In the genomic region with DNA sequence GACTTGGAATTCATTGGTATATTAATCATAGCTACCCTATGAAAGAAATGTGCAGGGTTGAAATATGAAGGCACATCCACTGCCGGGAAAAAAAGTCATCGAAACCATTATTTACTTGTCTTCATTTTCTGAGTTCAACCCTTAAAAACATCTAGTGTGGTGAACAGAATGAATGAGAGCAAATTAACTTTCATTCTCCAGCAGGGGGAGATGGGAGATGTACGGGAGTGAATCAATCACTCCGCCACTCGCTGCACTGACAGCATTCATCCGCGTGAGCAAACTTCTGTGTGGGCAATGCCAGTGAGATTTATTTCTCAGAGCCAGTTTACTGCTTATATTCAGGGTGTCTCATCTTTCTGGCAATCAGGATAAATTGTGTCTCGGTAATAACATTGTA, we compare ENCODE assay signal across 14 cellular contexts.
A peak's percentile ranks its signal among the peaks of the same experiment; 100 is the strongest.
DNase-seq lines count a peak whose midpoint lies in the region; ATAC-seq, FAIRE-seq and TF ChIP-seq lines count a peak whose summit lies in the region.
"Had no signal": no experiment of that assay in that cellular context is flagged by ENCODE, and none has a peak within 500 bp of the region (broad histone marks: within the 10 kb centered on the region; RNA-seq: fewer than 3 reads in every experiment).

No MANE protein-coding gene starts in this region.

- H3K27me3 ChIP-seq in H1 (replicated peaks in 1 of 4; ENCODE audit: control insufficient read depth in 3 of 4, extremely low read depth in 1 of 4, insufficient read depth in 3 of 4, low read length in 3 of 4) (no peaks in the 10 kb centered on the region), ovary (no peaks in the 10 kb centered on the region), MM.1S (replicated peaks; ENCODE audit: insufficient read depth, low read length) (no peaks in the 10 kb centered on the region)
- H3K27me3 ChIP-seq: gastroesophageal sphincter had no signal

- no peak overlapping the region for H2BK5ac ChIP-seq in H1 (ENCODE audit: low read depth, low read length)

- no peak for TF ChIP-seq POLR2A in H1 (IDR thresholded peaks at IDR 0.05; ENCODE audit: control extremely low read depth in 1 of 2, low read depth in 2 of 2, low read length in 2 of 2)
- no peak for TF ChIP-seq POLR2A in ovary (IDR thresholded peaks at IDR 0.05)

- H2BK20ac ChIP-seq in H1 (ENCODE audit: low read length) = no peak overlapping the region

- no peak overlapping the region for H2BK12ac ChIP-seq in H1 (ENCODE audit: low read depth, low read length)

- POLR2A ChIA-PET in H1 (lab: Charles Lee; ENCODE audit: partially characterized antibody) = no interaction called here

- H3K79me2 ChIP-seq in H1 (ENCODE audit: control insufficient read depth in 1 of 2, insufficient read depth in 2 of 2, low read length in 2 of 2) = no peaks in the 10 kb centered on the region
- H3K79me2 ChIP-seq in MM.1S (ENCODE audit: low read length) = no peaks in the 10 kb centered on the region

- H3K4me2 ChIP-seq in H1 (ENCODE audit: insufficient read depth in 1 of 2, low read depth in 2 of 2, low read length in 2 of 2) (no peak overlapping the region), MM.1S (ENCODE audit: low read depth, low read length) (no peak overlapping the region)

- no peaks in the 10 kb centered on the region for H3K9me2 ChIP-seq in MM.1S (replicated peaks; ENCODE audit: insufficient read depth, low read length)

- no peak overlapping the region for H4K8ac ChIP-seq in H1 (ENCODE audit: extremely low read depth, insufficient read depth, low read length)

- H3K9me3 ChIP-seq in H1 (ENCODE audit: insufficient read depth in 2 of 2, low read depth in 1 of 2, low read length in 1 of 2) (no peaks in the 10 kb centered on the region), ovary (no peaks in the 10 kb centered on the region), MM.1S (replicated peaks; ENCODE audit: insufficient read depth, low read length) (no peaks in the 10 kb centered on the region)
- H3K9me3 ChIP-seq: gastroesophageal sphincter, thoracic aorta had no signal

- DNase-seq in DMS 273 (lab: John Stamatoyannopoulos, UW; ENCODE audit: unreplicated experiment) (peak; percentile 14), DMS 273 treated with DMSO at 0.1 percent for 48 hours (lab: John Stamatoyannopoulos, UW) (no peak), NCI-H1694 treated with DMSO at 0.1 percent for 48 hours (lab: John Stamatoyannopoulos, UW) (peak; percentile 8), H1 (ENCODE audit: low read depth in 1 of 2, low spot score in 2 of 2) (no peak), progenitor cell of endocrine pancreas (ENCODE audit: low spot score, unreplicated experiment) (no peak), ovary (no peak), MM.1S (no peak)
- DNase-seq: 8988T; activated effector memory CD4-positive, alpha-beta T cell treated with anti-CD3 and anti-CD28 coated beads, Interleukin-2, amount 50 U/mL, for 16 hours; GDM1 had no signal

- no peaks in the 10 kb centered on the region for H3K79me1 ChIP-seq in H1 (ENCODE audit: low read depth, low read length)

- CTCF ChIA-PET in H1 (lab: Charles Lee; ENCODE audit: partially characterized antibody) = interaction anchor here (0.6 to 2.4 kb wide), 18 partner anchors 9 to 315 kb away, joined by 3 to 17 read pairs (median 4); no protein-coding TSS in a partner anchor

- H3K9ac ChIP-seq in H1 (replicated peaks in 1 of 4; ENCODE audit: extremely low read depth in 1 of 4, low read depth in 3 of 4, low read length in 3 of 4) (no peak overlapping the region), MM.1S (ENCODE audit: low read length) (no peak overlapping the region)

- H2BK120ac ChIP-seq in H1 (replicated peaks; ENCODE audit: low read depth, low read length) = no peak overlapping the region

- no peaks in the 10 kb centered on the region for H4K20me1 ChIP-seq in H1 (replicated peaks in 1 of 2; ENCODE audit: control insufficient read depth in 1 of 2, insufficient read depth in 2 of 2, low read length in 2 of 2)
- H4K20me1 ChIP-seq in MM.1S (ENCODE audit: insufficient read depth, low read length) = no peaks in the 10 kb centered on the region

- TF ChIP-seq EP300 in H1 (IDR thresholded peaks at IDR 0.05; ENCODE audit: borderline replicate concordance in 1 of 2, low read depth in 2 of 2, low read length in 2 of 2) = no peak
- no peak for TF ChIP-seq EP300 in ovary (IDR thresholded peaks at IDR 0.05)

- no peak overlapping the region for H3K4ac ChIP-seq in H1 (replicated peaks; ENCODE audit: insufficient read length, low read depth, low read length)

- no peaks in the 10 kb centered on the region for H3F3A ChIP-seq in MM.1S (ENCODE audit: insufficient read depth, low read length)

- H3K9me3 Mint-ChIP-seq in progenitor cell of endocrine pancreas (ENCODE audit: low read depth) = peaks cover 9% of the 10 kb centered on the region

- H3K56ac ChIP-seq in H1 (replicated peaks; ENCODE audit: insufficient read length, low read depth, low read length) = no peak overlapping the region

- H3K4me3 ChIP-seq in H1 (ENCODE audit: extremely low read depth in 1 of 4, insufficient read depth in 2 of 4, low read depth in 3 of 4, low read length in 4 of 4) = no peak overlapping the region
- no peak overlapping the region for H3K4me3 ChIP-seq in ovary
- H3K4me3 ChIP-seq in MM.1S (ENCODE audit: low read length) = no peak overlapping the region
- H3K4me3 ChIP-seq: gastroesophageal sphincter, thoracic aorta had no signal

- whole genome bisulfite sequencing in H1 (ENCODE audit: extremely low coverage in 1 of 2, insufficient coverage in 1 of 2, insufficient read length in 1 of 2, insufficient replicate concordance in 2 of 2, low coverage in 1 of 2, low lambda C conversion rate in 2 of 2, missing lambda C conversion rate in 1 of 2), 2 experiments = 64% methylated on average over 8 of the region's 8 CpGs; no CpG with 5 or more reads in 1 of the 2 experiments
- WGBS in ovary, 3 donors = 17 to 32% (median 28%) methylated on average over 8 of the region's 8 CpGs

- no peaks in the 10 kb centered on the region for H3K4me1 Mint-ChIP-seq in progenitor cell of endocrine pancreas (ENCODE audit: low read depth)

- no peaks in the 10 kb centered on the region for H3K36me3 Mint-ChIP-seq in progenitor cell of endocrine pancreas (ENCODE audit: insufficient read depth)

- ATAC-seq in GM19324 (IDR thresholded peaks at IDR 0.05; ENCODE audit: low FRiP score, unreplicated experiment) = no peak
- ATAC-seq: activated CD4-positive, CD25-positive, alpha-beta regulatory T cell treated with anti-CD3 and anti-CD28 coated beads, Interleukin-2, amount 50 U/mL, for 24 hours; gastroesophageal sphincter had no signal

- no peak overlapping the region for H3K14ac ChIP-seq in H1 (ENCODE audit: insufficient read length)

- no peaks in the 10 kb centered on the region for H3K4me1 ChIP-seq in H1 (replicated peaks in 1 of 4; ENCODE audit: control insufficient read depth in 3 of 4, insufficient read depth in 4 of 4, low read length in 3 of 4)
- no peaks in the 10 kb centered on the region for H3K4me1 ChIP-seq in ovary (ENCODE audit: insufficient read depth)
- no peaks in the 10 kb centered on the region for H3K4me1 ChIP-seq in MM.1S (ENCODE audit: low read length)
- H3K4me1 ChIP-seq: gastroesophageal sphincter had no signal

- no peak for FAIRE-seq in H1 (lab: Jason Lieb, UNC)

- peak; percentile 46 to 62 (median 50) for TF ChIP-seq CTCF in H1 (IDR thresholded peaks at IDR 0.05; ENCODE audit: control extremely low read depth in 1 of 3, insufficient read depth in 1 of 3, low read depth in 1 of 3, low read length in 3 of 3)
- TF ChIP-seq CTCF in progenitor cell of endocrine pancreas (IDR thresholded peaks at IDR 0.05; ENCODE audit: unreplicated experiment) = peak; percentile 7
- no peak for TF ChIP-seq CTCF in ovary (IDR thresholded peaks at IDR 0.05)
- no peak for TF ChIP-seq CTCF in MM.1S (IDR thresholded peaks at IDR 0.05; ENCODE audit: low read length)

- no peak overlapping the region for H3K23ac ChIP-seq in H1 (ENCODE audit: insufficient read length)

- no peak overlapping the region for H2AK5ac ChIP-seq in H1 (ENCODE audit: low read depth, low read length)

- H2BK15ac ChIP-seq in H1 (ENCODE audit: low read length) = no peak overlapping the region

- no peaks in the 10 kb centered on the region for H3K27me3 Mint-ChIP-seq in progenitor cell of endocrine pancreas

- H3K27ac Mint-ChIP-seq in progenitor cell of endocrine pancreas = no peak overlapping the region

- H2AFZ ChIP-seq in H1 (ENCODE audit: low read length) (0 out of 2 replicates have a peak overlapping the region, but pooled peaks have one; percentile 8), MM.1S (ENCODE audit: low read length) (no peak overlapping the region)

- peak; percentile 50 to 51 for TF ChIP-seq RAD21 in H1 (IDR thresholded peaks at IDR 0.05 in 1 of 2, conservative IDR thresholded peaks at IDR 0.05 in 1 of 2; ENCODE audit: low read depth in 2 of 2, low read length in 2 of 2)

- H3K23me2 ChIP-seq in H1 (ENCODE audit: low read depth, low read length) = no peaks in the 10 kb centered on the region

- H3K4me3 Mint-ChIP-seq in progenitor cell of endocrine pancreas (ENCODE audit: low read depth) = no peak overlapping the region

- H4K91ac ChIP-seq in H1 (replicated peaks; ENCODE audit: insufficient read length, low read length) = no peak overlapping the region

- no peak overlapping the region for H3K27ac ChIP-seq in H1 (ENCODE audit: low read depth, low read length)
- H3K27ac ChIP-seq in ovary = no peak overlapping the region
- H3K27ac ChIP-seq in MM.1S (ENCODE audit: low read length) = no peak overlapping the region
- H3K27ac ChIP-seq: gastroesophageal sphincter, thoracic aorta had no signal

- H4K5ac ChIP-seq in H1 (ENCODE audit: insufficient read length, low read depth, low read length) = no peak overlapping the region

- H3K36me3 ChIP-seq in H1 (ENCODE audit: control insufficient read depth in 2 of 4, insufficient read depth in 4 of 4, low read length in 3 of 4) (no peaks in the 10 kb centered on the region), ovary (no peaks in the 10 kb centered on the region), MM.1S (replicated peaks; ENCODE audit: insufficient read depth, low read length) (no peaks in the 10 kb centered on the region)
- H3K36me3 ChIP-seq: gastroesophageal sphincter, thoracic aorta had no signal

- intact Hi-C loops in ovary (cut with DNase I) = no loop called here

- H3K18ac ChIP-seq in H1 (ENCODE audit: extremely low read depth, low read length) = no peak overlapping the region

TF ChIP-seq in H1, 55 proteins besides CTCF, POLR2A, EP300 and RAD21 (continues in another document):
- TF ChIP-seq HDAC2 (IDR thresholded peaks at IDR 0.05; ENCODE audit: borderline replicate concordance in 1 of 2, low read depth in 2 of 2, low read length in 2 of 2) (no peak), CREB1 (IDR thresholded peaks at IDR 0.05) (no peak)
- TF ChIP-seq, protein P1, sequence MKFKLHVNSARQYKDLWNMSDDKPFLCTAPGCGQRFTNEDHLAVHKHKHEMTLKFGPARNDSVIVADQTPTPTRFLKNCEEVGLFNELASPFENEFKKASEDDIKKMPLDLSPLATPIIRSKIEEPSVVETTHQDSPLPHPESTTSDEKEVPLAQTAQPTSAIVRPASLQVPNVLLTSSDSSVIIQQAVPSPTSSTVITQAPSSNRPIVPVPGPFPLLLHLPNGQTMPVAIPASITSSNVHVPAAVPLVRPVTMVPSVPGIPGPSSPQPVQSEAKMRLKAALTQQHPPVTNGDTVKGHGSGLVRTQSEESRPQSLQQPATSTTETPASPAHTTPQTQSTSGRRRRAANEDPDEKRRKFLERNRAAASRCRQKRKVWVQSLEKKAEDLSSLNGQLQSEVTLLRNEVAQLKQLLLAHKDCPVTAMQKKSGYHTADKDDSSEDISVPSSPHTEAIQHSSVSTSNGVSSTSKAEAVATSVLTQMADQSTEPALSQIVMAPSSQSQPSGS (IDR thresholded peaks at IDR 0.05; ENCODE audit: low read length) = no peak

Comparison
In these comparisons a context has a peak if more than half of its experiments do, and no peak if none do; other contexts are left out.
1. DNase-seq: peak in DMS 273 (single experiment) and NCI-H1694 treated with DMSO at 0.1 percent for 48 hours (single experiment); none in DMS 273 treated with DMSO at 0.1 percent for 48 hours (single experiment), H1 (0 of 2), progenitor cell of endocrine pancreas (single experiment), ovary (0 of 5) and MM.1S (single experiment).
2. CTCF ChIP-seq: peak in H1 (3 of 3) and progenitor cell of endocrine pancreas (single experiment); none in ovary (0 of 3) and MM.1S (single experiment).